8 cellular contexts compared by ENCODE assay signal in the genomic region with DNA sequence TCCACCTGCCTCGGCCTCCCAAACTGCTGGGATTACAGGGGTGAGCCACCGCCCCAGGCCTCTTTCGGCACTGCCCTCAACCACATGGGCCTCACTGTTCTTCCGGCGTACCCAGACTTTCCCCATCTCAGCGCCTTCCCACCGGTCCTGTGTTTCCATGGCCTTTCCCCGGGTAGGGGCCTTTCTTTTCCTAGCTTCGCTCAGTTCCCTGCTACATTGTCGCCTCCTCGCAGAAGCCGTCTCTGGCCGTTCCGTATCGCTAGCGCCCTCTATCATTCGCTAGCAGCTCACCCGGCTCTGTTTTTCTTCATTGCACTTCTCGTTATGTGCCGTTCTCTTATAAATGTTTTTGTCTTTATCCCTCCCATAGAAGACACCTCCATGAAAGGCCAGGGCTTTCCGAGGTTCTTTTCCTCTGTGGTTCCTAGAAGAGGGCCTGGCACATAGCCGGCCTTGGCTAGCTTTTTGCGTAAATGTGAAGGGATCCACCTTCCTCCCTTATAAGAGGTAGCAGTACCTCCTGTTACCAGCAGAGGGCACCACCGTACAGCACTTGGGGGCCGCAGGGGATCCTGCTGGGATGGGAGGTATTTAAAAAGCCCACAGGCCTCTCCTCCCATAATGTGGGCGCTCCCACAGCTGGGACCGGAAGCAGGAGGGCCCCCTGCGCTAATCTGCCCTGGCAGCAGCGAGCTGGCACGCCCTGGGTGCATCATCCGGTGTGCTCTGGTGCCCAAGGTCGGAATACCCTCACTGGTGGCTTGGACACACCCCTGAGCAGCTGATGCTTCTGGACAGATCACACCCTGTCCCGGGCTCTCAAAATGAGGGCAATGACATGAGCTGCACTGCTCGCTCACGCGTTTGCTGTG. TPM values are rescaled to one million over a fixed set of nuclear protein-coding genes. Genes with fewer than 3 reads are reported as not detected.
A peak's percentile ranks its signal among the peaks of the same experiment; 100 is the strongest.
DNase-seq lines count a peak whose midpoint lies in the region; ATAC-seq, FAIRE-seq and TF ChIP-seq lines count a peak whose summit lies in the region.

No MANE protein-coding gene starts in this region.

- intact Hi-C loops in kidney (cut with DNase I): loop anchor here (10.0 kb wide), 1 partner anchor 49 kb away; a partner anchor contains a TSS

- peak overlapping the region; percentile 86 for H3K27ac ChIP-seq in caudate nucleus (ENCODE audit: low read depth, low read length)
- H3K27ac ChIP-seq in kidney (ENCODE audit: low read depth in 2 of 2, low read length in 2 of 2): peak overlapping the region; percentile 83 to 87

- H3K36me3 ChIP-seq in kidney (ENCODE audit: control insufficient read depth in 1 of 2, insufficient read depth in 2 of 2, low read length in 2 of 2): no peaks in the 10 kb centered on the region

- FAIRE-seq in kidney (lab: Jason Lieb, UNC): no peak

- no peaks in the 10 kb centered on the region for H3K9me3 ChIP-seq in kidney (ENCODE audit: control insufficient read depth in 1 of 2, low read length in 2 of 2)

- peaks cover 6 to 9% of the 10 kb centered on the region in 2 donors for H3K4me1 ChIP-seq in kidney (ENCODE audit: control insufficient read depth in 1 of 2, insufficient read depth in 1 of 2, low read depth in 1 of 2, low read length in 2 of 2)

- H3K9ac ChIP-seq in kidney (ENCODE audit: low read length in 2 of 2): peak overlapping the region; percentile 71 to 84

- peak; percentile 95 for DNase-seq in ELF-1 (ENCODE audit: low read depth, low spot score)
- peak; percentile 85 for DNase-seq in NCI-H345 (lab: John Stamatoyannopoulos, UW)
- peak; percentile 48 to 78 (median 62) for DNase-seq in activated CD4-positive, CD25-positive, alpha-beta regulatory T cell (lab: John Stamatoyannopoulos, UW)
- peak in 58 of 61 donors; percentile 42 to 93 (median 78) for DNase-seq in caudate nucleus (lab: John Stamatoyannopoulos, UW)
- DNase-seq in kidney: peak; percentile 89
- peak; percentile 77 for DNase-seq in stimulated activated CD4-positive, alpha-beta T cell treated with anti-CD3 and anti-CD28 coated beads, Interleukin-12 subunit alpha, Interleukin-12 subunit beta, amount 100 ng/mL, for 4 hours
- DNase-seq in KG1 (lab: John Stamatoyannopoulos, UW): no peak

- ATAC-seq in HG03064 (IDR thresholded peaks at IDR 0.05; ENCODE audit: low read depth, unreplicated experiment): peak; percentile 44

- peak overlapping the region; percentile 45 to 68 for H3K4me3 ChIP-seq in kidney (ENCODE audit: low read length in 2 of 2)

- TF ChIP-seq CTCF in kidney (IDR thresholded peaks at IDR 0.05; ENCODE audit: borderline replicate concordance, extremely low read depth, insufficient read depth): peak; percentile 99

RNA-seq across cellular contexts. Expression of a gene that starts 18.8 kb away (rescaled TPM):
- 52.3 TPM for total RNA-seq in kidney
- polyA plus RNA-seq in kidney (ENCODE audit: insufficient read depth, low read depth, low replicate concordance): 22.3 TPM

RNA-seq across cellular contexts. Expression of a gene that starts 25.7 kb away (rescaled TPM):
- 37.2 TPM for total RNA-seq in kidney
- 54.1 TPM for polyA plus RNA-seq in kidney (ENCODE audit: insufficient read depth, low read depth, low replicate concordance)

RNA-seq across cellular contexts. Expression of a gene that starts 44.2 kb away (rescaled TPM):
- 32.1 TPM for total RNA-seq in kidney
- 53.0 TPM for polyA plus RNA-seq in kidney (ENCODE audit: insufficient read depth, low read depth, low replicate concordance)

RNA-seq across cellular contexts. Expression of a gene that starts 54.0 kb away (rescaled TPM):
- total RNA-seq in kidney: 0.31 TPM
- polyA plus RNA-seq in kidney (ENCODE audit: insufficient read depth, low read depth, low replicate concordance): not detected
